ENCODE assay signal across 24 cellular contexts in the genomic region with DNA sequence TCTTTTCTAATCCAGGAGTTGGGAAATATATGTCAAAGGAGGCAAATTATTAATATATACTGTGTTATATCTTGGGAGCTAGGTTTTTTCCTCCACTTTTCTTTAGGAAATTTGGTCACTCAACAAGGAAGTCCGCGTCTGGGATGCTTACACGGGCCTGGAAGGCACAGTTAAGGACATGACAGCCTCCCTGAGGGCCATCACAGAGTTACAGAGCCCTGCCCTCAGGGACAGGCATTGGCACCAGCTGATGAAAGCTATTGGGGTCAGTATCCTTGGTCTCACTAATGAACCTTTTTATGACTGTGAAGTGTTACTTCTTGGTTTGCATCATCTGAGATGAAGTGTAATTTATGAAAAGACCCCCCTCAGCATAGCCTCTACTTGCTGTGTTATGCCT.
DNase-seq lines count a peak whose midpoint lies in the region; ATAC-seq and TF ChIP-seq lines count a peak whose summit lies in the region.
"Had no signal": no experiment of that assay in that cellular context is flagged by ENCODE, and none has a peak within 500 bp of the region (broad histone marks: within the 10 kb centered on the region; RNA-seq: fewer than 3 reads in every experiment).

No MANE protein-coding gene starts in this region.

- H3K36me3 ChIP-seq in IMR-90 (ENCODE audit: control insufficient read depth, insufficient read depth, low read length) (no peaks in the 10 kb centered on the region), esophagus muscularis mucosa (no peaks in the 10 kb centered on the region)
- H3K36me3 ChIP-seq: prostate gland, uterus had no signal

- H3K27ac Mint-ChIP-seq in nephron progenitor cell: peak overlapping the region; percentile 3
- H3K27ac Mint-ChIP-seq: CD4-positive, alpha-beta T cell; effector memory CD8-positive, alpha-beta T cell; nephron; T-cell had no signal

- no peak overlapping the region for H3K9ac ChIP-seq in IMR-90 (ENCODE audit: low read depth, low read length)

- peak overlapping the region; percentile 11; the same call in 1 of the 2 replicates for H3K18ac ChIP-seq in IMR-90 (ENCODE audit: low read depth, low read length)

- no peak for TF ChIP-seq CTCF in C4-2B (conservative IDR thresholded peaks at IDR 0.05)
- TF ChIP-seq CTCF in IMR-90 (conservative IDR thresholded peaks at IDR 0.05; ENCODE audit: low read depth, low read length): no peak
- no peak for TF ChIP-seq CTCF in esophagus muscularis mucosa (IDR thresholded peaks at IDR 0.05)
- no peak for TF ChIP-seq CTCF in nephron progenitor cell (IDR thresholded peaks at IDR 0.05)

- DNase-seq in IMR-90 (no peak), esophagus muscularis mucosa (ENCODE audit: extremely low spot score) (no peak), nephron progenitor cell (no peak), substantia nigra (lab: John Stamatoyannopoulos, UW) (no peak), amygdala (lab: John Stamatoyannopoulos, UW) (no peak), HPDE6-E6E7 (ENCODE audit: extremely low spot score) (no peak), NCI-H2107 (lab: John Stamatoyannopoulos, UW) (no peak)
- DNase-seq: activated CD4-positive, alpha-beta T cell treated with anti-CD3 and anti-CD28 coated beads, Interleukin-2, amount 50 U/mL, for 4 hours; CD4-positive, alpha-beta T cell; cerebellar nuclear complex; DMS79 treated with DMSO at 0.1 percent for 48 hours; effector memory CD8-positive, alpha-beta T cell; KBM-7; NCI-H1694 treated with DMSO at 0.1 percent for 48 hours; NK-92 treated with Interleukin-12 subunit alpha and Interleukin-12 subunit beta, amount 100 ng/mL, for 24 hours; RPMI8226; small intestine; stimulated activated CD4-positive, alpha-beta T cell treated with anti-CD3 and anti-CD28 coated beads, Interleukin-4, amount 100 ng/mL, for 1 hour; T-cell; uterus had no signal

- whole genome bisulfite sequencing in IMR-90 (ENCODE audit: extremely low coverage in 2 of 2, insufficient read length in 1 of 2), 2 experiments: 40% methylated on average over 1 of the region's 3 CpGs; no CpG with 5 or more reads in 1 of the 2 experiments
- WGBS in esophagus muscularis mucosa: 73% methylated on average over 3 of the region's 3 CpGs

- CTCF ChIA-PET in IMR-90 (lab: Yijun Ruan, JAX): no interaction called here

- peak overlapping the region; percentile 76 for H2BK5ac ChIP-seq in IMR-90 (ENCODE audit: low read depth, low read length, poor library complexity, severe bottlenecking)

- H3K56ac ChIP-seq in IMR-90 (ENCODE audit: extremely low read depth, insufficient read depth, low read length): no peak overlapping the region

- H3K23ac ChIP-seq in IMR-90 (ENCODE audit: low read depth, low read length): 0 out of 2 replicates have a peak overlapping the region, but pooled peaks have one; percentile 49

- H2AK9ac ChIP-seq in IMR-90 (replicated peaks; ENCODE audit: low read depth, low read length, poor library complexity): no peak overlapping the region

- BruUV-seq in IMR-90 (replicated peaks; lab: Mats Ljungman, UMichigan): no TSS peak

- POLR2A ChIA-PET in IMR-90 (lab: Charles Lee; ENCODE audit: unreplicated experiment): no interaction called here

- TF ChIP-seq POLR2A in IMR-90 (IDR thresholded peaks at IDR 0.05; ENCODE audit: low read depth, low read length) (no peak), esophagus muscularis mucosa (IDR thresholded peaks at IDR 0.05; ENCODE audit: low read depth) (no peak)

- H4K91ac ChIP-seq in IMR-90 (ENCODE audit: insufficient read depth, low read depth, low read length): no peak overlapping the region

- H3K27me3 ChIP-seq in IMR-90 (ENCODE audit: control insufficient read depth, insufficient read depth, low read length) (no peaks in the 10 kb centered on the region), esophagus muscularis mucosa (no peaks in the 10 kb centered on the region)
- H3K27me3 ChIP-seq: uterus had no signal

- H2AFZ ChIP-seq in IMR-90 (replicated peaks; ENCODE audit: low read length, poor library complexity): no peak overlapping the region

- peak overlapping the region; percentile 16 for H2BK120ac ChIP-seq in IMR-90 (ENCODE audit: low read depth, low read length)

- no peak for TF ChIP-seq RAD21 in IMR-90 (IDR thresholded peaks at IDR 0.05; ENCODE audit: low read length)

- no peaks in the 10 kb centered on the region for H3K27me3 Mint-ChIP-seq in nephron progenitor cell (ENCODE audit: low read depth, poor library complexity)

- H4K5ac ChIP-seq in IMR-90 (ENCODE audit: low read depth, low read length): no peak overlapping the region

- H3K36me3 Mint-ChIP-seq in nephron progenitor cell (ENCODE audit: low read depth): no peaks in the 10 kb centered on the region
- H3K36me3 Mint-ChIP-seq: T-cell had no signal

- no peaks in the 10 kb centered on the region for H3K9me1 ChIP-seq in IMR-90 (ENCODE audit: insufficient read depth, low read length)

- H4K8ac ChIP-seq in IMR-90 (ENCODE audit: low read depth in 2 of 2, low read length in 2 of 2): peak overlapping the region in 1 of 2 experiments; percentile 5; a peak in 1 of 4 replicates

- no peak overlapping the region for H3K4ac ChIP-seq in IMR-90 (ENCODE audit: low read depth, low read length)

- no peak overlapping the region for H3K4me3 ChIP-seq in IMR-90 (ENCODE audit: insufficient read depth, low read depth, low read length)
- H3K4me3 ChIP-seq in esophagus muscularis mucosa: no peak overlapping the region
- H3K4me3 ChIP-seq: prostate gland, uterus had no signal

- TF ChIP-seq EP300 in esophagus muscularis mucosa (IDR thresholded peaks at IDR 0.05): no peak

- H4K20me1 ChIP-seq in IMR-90 (ENCODE audit: insufficient read depth, low read length): no peaks in the 10 kb centered on the region

- H3K14ac ChIP-seq in IMR-90 (replicated peaks; ENCODE audit: low read depth, low read length): no peak overlapping the region

- no peak overlapping the region for H3K4me3 Mint-ChIP-seq in nephron progenitor cell
- H3K4me3 Mint-ChIP-seq: CD4-positive, alpha-beta T cell; effector memory CD8-positive, alpha-beta T cell; nephron; T-cell had no signal

- peaks cover 8% of the 10 kb centered on the region for H3K9me3 Mint-ChIP-seq in nephron progenitor cell
- H3K9me3 Mint-ChIP-seq: CD4-positive, alpha-beta T cell; T-cell had no signal

- in situ Hi-C loops in IMR-90 (cut with MboI; ENCODE audit: low sequenced_read_pairs): no loop called here

- intact Hi-C loops in IMR-90 (cut with micrococcal nuclease): no loop called here
- intact Hi-C loops in esophagus muscularis mucosa (cut with DNase I): loop anchor here (5.0 kb wide), 1 partner anchor 35 kb away; no protein-coding TSS in a partner anchor

- no peaks in the 10 kb centered on the region for H3K9me3 ChIP-seq in IMR-90 (ENCODE audit: control insufficient read depth, insufficient read depth, low read length)
- H3K9me3 ChIP-seq in esophagus muscularis mucosa: no peaks in the 10 kb centered on the region
- H3K9me3 ChIP-seq: prostate gland, uterus had no signal

- peak overlapping the region; percentile 15; the same call in 1 of the 2 replicates for H3K4me2 ChIP-seq in IMR-90 (ENCODE audit: low read depth, low read length)

- H3K4me1 ChIP-seq in IMR-90 (ENCODE audit: control insufficient read depth, insufficient read depth, low read length) (peaks cover 4% of the 10 kb centered on the region; the same call in 1 of the 2 replicates), esophagus muscularis mucosa (peaks cover 0 to 23% (median 14%) of the 10 kb centered on the region in 4 donors)
- H3K4me1 ChIP-seq: prostate gland, uterus had no signal

- H3K27ac ChIP-seq in C4-2B: peak overlapping the region; percentile 31; the same call in 1 of the 2 replicates
- H3K27ac ChIP-seq in IMR-90 (ENCODE audit: insufficient read depth, low read length): no peak overlapping the region
- peak overlapping the region in 3 of 4 donors; percentile 10 to 69 (median 44) for H3K27ac ChIP-seq in esophagus muscularis mucosa (replicated peaks in 1 of 4)
- no peak overlapping the region for H3K27ac ChIP-seq in substantia nigra (ENCODE audit: low read depth, low read length, poor library complexity, severe bottlenecking)
- H3K27ac ChIP-seq: HL-60, uterus had no signal

- 0 out of 2 replicates have a peak overlapping the region, but pooled peaks have one; percentile 11 for H2BK20ac ChIP-seq in IMR-90 (ENCODE audit: low read depth, low read length)

- no peaks in the 10 kb centered on the region for H3K79me1 ChIP-seq in IMR-90 (ENCODE audit: low read depth in 1 of 2, low read length in 2 of 2)

- H2AK5ac ChIP-seq in IMR-90 (ENCODE audit: low read depth, low read length): no peak overlapping the region

- H2BK15ac ChIP-seq in IMR-90 (ENCODE audit: low read depth, low read length): no peak overlapping the region

- dilution Hi-C loops in IMR-90 (cut with HindIII; ENCODE audit: low sequenced_read_pairs, unreplicated experiment): no loop called here

- peaks cover 22% of the 10 kb centered on the region for H3K4me1 Mint-ChIP-seq in nephron progenitor cell
- H3K4me1 Mint-ChIP-seq: nephron, T-cell had no signal

- ATAC-seq in IMR-90 (ENCODE audit: low read depth): no peak
- ATAC-seq: effector memory CD8-positive, alpha-beta T cell; T-cell had no signal

TF ChIP-seq in IMR-90, 13 proteins besides CTCF, POLR2A, EP300 and RAD21:
- TF ChIP-seq RFX5 (IDR thresholded peaks at IDR 0.05; ENCODE audit: low read depth, low read length) (no peak), RCOR1 (IDR thresholded peaks at IDR 0.05; ENCODE audit: insufficient replicate concordance, low read length) (no peak)

Comparison
In these comparisons a context has a peak if more than half of its experiments do, and no peak if none do; other contexts are left out.
1. H3K27ac ChIP-seq: peak in C4-2B (single experiment) and esophagus muscularis mucosa (3 of 4); none in IMR-90 (single experiment) and substantia nigra (single experiment).